Comparison of ENCODE assay signal across 19 cellular contexts in genomic region chr19:704447-704741, GRCh38. TPM values are rescaled to one million over a fixed set of nuclear protein-coding genes. Genes with fewer than 3 reads are reported as not detected.
DNase-seq lines count a peak whose midpoint lies in the region; ATAC-seq, FAIRE-seq and TF ChIP-seq lines count a peak whose summit lies in the region.
"Had no signal": no experiment of that assay in that cellular context is flagged by ENCODE, and none has a peak within 500 bp of the region (broad histone marks: within the 10 kb centered on the region; RNA-seq: fewer than 3 reads in every experiment).

No MANE protein-coding gene starts in this region.

- no peak for ATAC-seq in HepG2
- no peak for ATAC-seq in right lobe of liver
- no peak for ATAC-seq in upper lobe of left lung (ENCODE audit: low FRiP score in 2 of 2)

- H3K4me1 ChIP-seq in HepG2 (ENCODE audit: insufficient read depth, low read length) (peaks cover 41% of the 10 kb centered on the region), right lobe of liver (no peaks in the 10 kb centered on the region), iPS-18a (ENCODE audit: control insufficient read depth, low read depth, low read length) (no peaks in the 10 kb centered on the region), upper lobe of left lung (peaks cover 11 to 40% (median 22%) of the 10 kb centered on the region in 4 donors)

- no peak for FAIRE-seq in HepG2 (lab: Jason Lieb, UNC)
- FAIRE-seq: kidney had no signal

- TF ChIP-seq POLR2A in HepG2 (IDR thresholded peaks at IDR 0.05; ENCODE audit: insufficient read depth in 1 of 2, low read depth in 2 of 2, low read length in 2 of 2) = no peak
- TF ChIP-seq POLR2A in right lobe of liver (IDR thresholded peaks at IDR 0.05) = no peak
- no peak for TF ChIP-seq POLR2A in upper lobe of left lung (IDR thresholded peaks at IDR 0.05)

- TF ChIP-seq CTCF in HepG2 (CRISPR knock-in tag; IDR thresholded peaks at IDR 0.05) = no peak
- TF ChIP-seq CTCF in right lobe of liver (IDR thresholded peaks at IDR 0.05) = no peak
- TF ChIP-seq CTCF in RWPE1 (conservative IDR thresholded peaks at IDR 0.05; ENCODE audit: low read depth) = no peak
- no peak for TF ChIP-seq CTCF in upper lobe of left lung (IDR thresholded peaks at IDR 0.05)
- TF ChIP-seq CTCF in brain microvascular endothelial cell (IDR thresholded peaks at IDR 0.05; ENCODE audit: low read depth, low read length, missing control alignments) = no peak

- H3K4me2 ChIP-seq in HepG2 (ENCODE audit: low read depth, low read length) = peak overlapping the region; percentile 99

- H3K4me3 ChIP-seq in HepG2 (replicated peaks in 1 of 3; ENCODE audit: insufficient read depth in 1 of 3, low read depth in 2 of 3, low read length in 3 of 3) (peak overlapping the region; percentile 51 to 80 (median 54); a peak in 5 of 6 replicates), right lobe of liver (no peak overlapping the region), iPS-18a (ENCODE audit: low read length) (peak overlapping the region; percentile 41), upper lobe of left lung (peak overlapping the region in 3 of 4 donors; percentile 21 to 51 (median 40)), brain microvascular endothelial cell (ENCODE audit: low read depth, low read length) (no peak overlapping the region)

- TSS peak; percentile 80 for BruUV-seq in HepG2 (replicated peaks; lab: Mats Ljungman, UMichigan)

- DNase-seq in HepG2 (ENCODE audit: low spot score) (no peak), right lobe of liver (no peak), RWPE1 (ENCODE audit: low spot score) (no peak), upper lobe of left lung (no peak), brain microvascular endothelial cell (no peak), NCI-H1436 treated with DMSO at 0.1 percent for 48 hours (lab: John Stamatoyannopoulos, UW) (no peak)
- DNase-seq in activated T-cell treated with anti-CD3 and anti-CD28 coated beads, Interleukin-2, amount 50 U/mL, for 1 hour = no peak
- DNase-seq: ACHN, DMS79 treated with DMSO at 0.1 percent for 48 hours, midbrain, NCI-H1092 treated with DMSO at 0.1 percent for 48 hours, NCI-H748 treated with DMSO at 0.1 percent for 48 hours had no signal

- H3K79me2 ChIP-seq in HepG2 (ENCODE audit: insufficient read depth, low read length) = no peaks in the 10 kb centered on the region

- in situ Hi-C loops in HepG2 (cut with HindIII; ENCODE audit: extremely low pct_ligation_motif_present, low pct_unique_long_range_greater_than_20kb) = no loop called here
- in situ Hi-C loops in brain microvascular endothelial cell (cut with HindIII; ENCODE audit: low pct_ligation_motif_present, low sequenced_read_pairs) = no loop called here

- WGBS in HepG2 (ENCODE audit: low lambda C conversion rate) = 9% methylated on average over 14 of the region's 14 CpGs
- WGBS in right lobe of liver (ENCODE audit: insufficient coverage, low coverage, low lambda C conversion rate, missing lambda C conversion rate) = 29% methylated on average over 7 of the region's 14 CpGs
- WGBS in upper lobe of left lung, 2 donors = 22 to 26% methylated on average over 14 of the region's 14 CpGs

- no peaks in the 10 kb centered on the region for H3K36me3 ChIP-seq in HepG2 (replicated peaks in 1 of 2; ENCODE audit: control insufficient read depth in 1 of 2, insufficient read depth in 2 of 2, low read length in 2 of 2)
- no peaks in the 10 kb centered on the region for H3K36me3 ChIP-seq in right lobe of liver
- H3K36me3 ChIP-seq in iPS-18a (ENCODE audit: control insufficient read depth, low read depth, low read length) = no peaks in the 10 kb centered on the region
- no peaks in the 10 kb centered on the region for H3K36me3 ChIP-seq in upper lobe of left lung
- H3K36me3 ChIP-seq in brain microvascular endothelial cell (replicated peaks) = no peaks in the 10 kb centered on the region
- H3K36me3 ChIP-seq: heart left ventricle had no signal

- TF ChIP-seq RAD21 in HepG2 (CRISPR knock-in tag; IDR thresholded peaks at IDR 0.05) = no peak

- CTCF ChIA-PET in HepG2 (lab: Yijun Ruan, JAX; ENCODE audit: low intra/inter-chr PET ratio, low total read pairs) (no interaction called here), RWPE1 (lab: Yijun Ruan, JAX) (interaction anchor here (0.5 kb wide), 1 partner anchor 68 kb away, joined by 3 read pairs; no protein-coding TSS in a partner anchor)

- H3K9ac ChIP-seq in HepG2 (ENCODE audit: insufficient read depth, low read depth, low read length) = peak overlapping the region; percentile 59
- no peak overlapping the region for H3K9ac ChIP-seq in iPS-18a (ENCODE audit: low read length)

- H3K27ac ChIP-seq in HepG2 (ENCODE audit: extremely low read length, insufficient read depth, low read length) (peak overlapping the region; percentile 53), right lobe of liver (no peak overlapping the region), RWPE1 (peak overlapping the region; percentile 22; the same call in 1 of the 2 replicates), iPS-18a (ENCODE audit: low read length) (no peak overlapping the region), upper lobe of left lung (peak overlapping the region in 2 of 4 donors; percentile 23 to 26), brain microvascular endothelial cell (no peak overlapping the region)
- H3K27ac ChIP-seq: heart left ventricle had no signal

- no peaks in the 10 kb centered on the region for H4K20me1 ChIP-seq in HepG2 (ENCODE audit: insufficient read depth, low read length)

- TF ChIP-seq EP300 in HepG2 (IDR thresholded peaks at IDR 0.05; ENCODE audit: low read depth in 2 of 2, low read length in 2 of 2) (no peak), HepG2 (CRISPR knock-in tag; IDR thresholded peaks at IDR 0.05; ENCODE audit: borderline replicate concordance) (no peak), upper lobe of left lung (IDR thresholded peaks at IDR 0.05) (no peak)

- H2AFZ ChIP-seq in HepG2 (ENCODE audit: low read length) = no peak overlapping the region

- intact Hi-C loops in HepG2 (cut with micrococcal nuclease; ENCODE audit: unreplicated experiment) = no loop called here
- intact Hi-C loops in right lobe of liver (cut with DNase I) = no loop called here

- POLR2A ChIA-PET in HepG2 (lab: Yijun Ruan, JAX) = interaction anchor here (0.5 to 3.6 kb wide), 19 partner anchors 9 to 314 kb away, joined by 3 to 56 read pairs (median 7); partner anchors contain the start of genes BSG, CDC34, FSTL3 and PRSS57
- POLR2A ChIA-PET in RWPE1 (lab: Yijun Ruan, JAX; ENCODE audit: low non-redundant PET) = no interaction called here

- H3K27me3 ChIP-seq in HepG2 (ENCODE audit: control insufficient read depth in 1 of 2, insufficient read depth in 2 of 2, low read length in 2 of 2) (no peaks in the 10 kb centered on the region; a peak in 1 of 5 replicates), right lobe of liver (no peaks in the 10 kb centered on the region), iPS-18a (ENCODE audit: control insufficient read depth, insufficient read depth, low read length) (peaks cover 2% of the 10 kb centered on the region), upper lobe of left lung (peaks cover 0 to 12% (median 2%) of the 10 kb centered on the region in 4 donors), brain microvascular endothelial cell (replicated peaks) (peaks cover 3% of the 10 kb centered on the region)

- H3K9me3 ChIP-seq in HepG2 (ENCODE audit: low read length) (no peaks in the 10 kb centered on the region), right lobe of liver (no peaks in the 10 kb centered on the region), iPS-18a (ENCODE audit: control insufficient read depth, low read depth, low read length) (no peaks in the 10 kb centered on the region), upper lobe of left lung (no peaks in the 10 kb centered on the region)

RNA-seq across cellular contexts. Expression of gene PALM, which starts 4.3 kb away (rescaled TPM):
- total RNA-seq in HepG2 (2016; rRNA removed; fragmentation: Illumina TruSeq; extraction: Trizol) = 9.7 and 10.8 TPM in 2 replicates
- 8.3 and 10.1 TPM in 2 replicates for total RNA-seq in HepG2 (2016; cell fraction: cytosol; rRNA removed; fragmentation: Illumina TruSeq; extraction: Trizol; ENCODE audit: low read depth)
- total RNA-seq in HepG2 (2016; cell fraction: insoluble cytoplasmic fraction; rRNA removed; fragmentation: Illumina TruSeq; extraction: Trizol) = 6.4 and 11.8 TPM in 2 replicates
- 16.6 and 19.9 TPM in 2 replicates for total RNA-seq in HepG2 (2016; cell fraction: membrane; rRNA removed; fragmentation: Illumina TruSeq; extraction: Trizol)
- total RNA-seq in HepG2 (2016; cell fraction: nucleus; rRNA removed; fragmentation: Illumina TruSeq; extraction: Trizol) = 6.7 and 6.9 TPM in 2 replicates
- polyA plus RNA-seq in HepG2 (2011; rRNA removed) = 4.0 and 5.4 TPM in 2 replicates
- 3.7 and 4.7 TPM in 2 replicates for polyA plus RNA-seq in HepG2 (2011; cell fraction: cytosol; rRNA removed)
- 6.0 and 7.8 TPM in 2 replicates for polyA plus RNA-seq in HepG2 (2011; cell fraction: nucleus; rRNA removed)
- 12.4 and 19.1 TPM in 2 replicates for polyA plus RNA-seq in HepG2 (2012)
- polyA plus RNA-seq in HepG2 (2016; cell fraction: cytosol; fragmentation: Illumina TruSeq; extraction: Trizol; ENCODE audit: low read depth) = 9.4 and 11.9 TPM in 2 replicates
- polyA plus RNA-seq in HepG2 (2016; cell fraction: insoluble cytoplasmic fraction; fragmentation: Illumina TruSeq; extraction: Trizol; ENCODE audit: low read depth) = 15.1 and 19.3 TPM in 2 replicates
- polyA plus RNA-seq in HepG2 (2016; cell fraction: membrane; fragmentation: Illumina TruSeq; extraction: Trizol; ENCODE audit: low read depth) = 19.1 and 21.1 TPM in 2 replicates
- polyA plus RNA-seq in HepG2 (2016; cell fraction: nucleus; fragmentation: Illumina TruSeq; extraction: Trizol; ENCODE audit: insufficient read depth, low read depth) = 18.9 and 19.6 TPM in 2 replicates
- 1.1 and 5.2 TPM in 2 replicates for polyA minus RNA-seq in HepG2 (2011; rRNA and poly(A)+ RNA removed; ENCODE audit: low replicate concordance)
- 5.4 and 5.6 TPM in 2 replicates for polyA minus RNA-seq in HepG2 (2011; cell fraction: cytosol; rRNA and poly(A)+ RNA removed)
- 2.2 TPM in 2 replicates for polyA minus RNA-seq in HepG2 (2011; cell fraction: nucleus; rRNA and poly(A)+ RNA removed)
- total RNA-seq in right lobe of liver = 10 to 100 TPM in 2 of 6 experiments, 1 to 10 TPM in 4; 4.6 to 12.7 (median 7.1) TPM
- total RNA-seq in upper lobe of left lung = 10 to 100 TPM; 12.5 to 65.6 (median 37.4) TPM
- total RNA-seq: activated T-helper 2 cell treated with anti-CD3 and anti-CD28 coated beads, Interferon-gamma antibody, Interleukin-2, Interleukin-4, amounts not matched to agents 10 μg/mL and 5 μg/mL and 100 μg/mL, durations not matched to agents 14 hours and 24 hours and 36 hours; CD4-positive, alpha-beta memory T cell; T-helper 2 cell treated with Interferon-gamma antibody and Interleukin-4, amounts not matched to agents 100 ng/mL and 5 ng/mL, for 36 hours had no signal
- polyA plus RNA-seq: CD4-positive, alpha-beta memory T cell had no signal

RNA-seq across cellular contexts. Expression of gene PRSS57, which starts 9.1 kb away (rescaled TPM):
- total RNA-seq in HepG2 (2016; rRNA removed; fragmentation: Illumina TruSeq; extraction: Trizol) = not detected in 2 replicates
- total RNA-seq in HepG2 (2016; cell fraction: cytosol; rRNA removed; fragmentation: Illumina TruSeq; extraction: Trizol; ENCODE audit: low read depth) = not detected in 2 replicates
- total RNA-seq in HepG2 (2016; cell fraction: insoluble cytoplasmic fraction; rRNA removed; fragmentation: Illumina TruSeq; extraction: Trizol) = not detected in 2 replicates
- not detected in 2 replicates for total RNA-seq in HepG2 (2016; cell fraction: membrane; rRNA removed; fragmentation: Illumina TruSeq; extraction: Trizol)
- not detected in 2 replicates for total RNA-seq in HepG2 (2016; cell fraction: nucleus; rRNA removed; fragmentation: Illumina TruSeq; extraction: Trizol)
- polyA plus RNA-seq in HepG2 (2011; rRNA removed) = 0.12 and 0.20 TPM in 2 replicates
- 0.10 and 0.20 TPM in 2 replicates for polyA plus RNA-seq in HepG2 (2011; cell fraction: cytosol; rRNA removed)
- not detected in 2 replicates for polyA plus RNA-seq in HepG2 (2011; cell fraction: nucleus; rRNA removed)
- polyA plus RNA-seq in HepG2 (2012) = 0.13 and 0.16 TPM in 2 replicates
- not detected in 2 replicates for polyA plus RNA-seq in HepG2 (2016; cell fraction: cytosol; fragmentation: Illumina TruSeq; extraction: Trizol; ENCODE audit: low read depth)
- polyA plus RNA-seq in HepG2 (2016; cell fraction: insoluble cytoplasmic fraction; fragmentation: Illumina TruSeq; extraction: Trizol; ENCODE audit: low read depth) = not detected in 2 replicates
- polyA plus RNA-seq in HepG2 (2016; cell fraction: membrane; fragmentation: Illumina TruSeq; extraction: Trizol; ENCODE audit: low read depth) = not detected in 2 replicates
- polyA plus RNA-seq in HepG2 (2016; cell fraction: nucleus; fragmentation: Illumina TruSeq; extraction: Trizol; ENCODE audit: insufficient read depth, low read depth) = not detected in 2 replicates
- not detected in 2 replicates for polyA minus RNA-seq in HepG2 (2011; rRNA and poly(A)+ RNA removed; ENCODE audit: low replicate concordance)
- not detected in 2 replicates for polyA minus RNA-seq in HepG2 (2011; cell fraction: cytosol; rRNA and poly(A)+ RNA removed)
- not detected in 2 replicates for polyA minus RNA-seq in HepG2 (2011; cell fraction: nucleus; rRNA and poly(A)+ RNA removed)
- total RNA-seq in right lobe of liver = under 1 TPM in 1 of 6 experiments, not detected in 5; 0.20 TPM
- under 1 TPM in 2 of 6 donors, not detected in 4; 0.37 to 0.46 TPM for total RNA-seq in upper lobe of left lung
- total RNA-seq: activated T-helper 2 cell treated with anti-CD3 and anti-CD28 coated beads, Interferon-gamma antibody, Interleukin-2, Interleukin-4, amounts not matched to agents 10 μg/mL and 5 μg/mL and 100 μg/mL, durations not matched to agents 14 hours and 24 hours and 36 hours; CD4-positive, alpha-beta memory T cell; heart left ventricle; kidney; SK-MEL-5; T-helper 2 cell treated with Interferon-gamma antibody and Interleukin-4, amounts not matched to agents 100 ng/mL and 5 ng/mL, for 36 hours had no signal
- polyA plus RNA-seq: CD4-positive, alpha-beta memory T cell; heart left ventricle had no signal

RNA-seq across cellular contexts. Expression of gene FSTL3, which starts 28.2 kb away (rescaled TPM):
- total RNA-seq in HepG2 (2016; rRNA removed; fragmentation: Illumina TruSeq; extraction: Trizol) (5.8 and 13.5 TPM in 2 replicates), right lobe of liver (10 to 100 TPM in 3 of 6 experiments, 1 to 10 TPM in 3; 4.2 to 18.7 (median 10.4) TPM), upper lobe of left lung (100 to 1,000 TPM; 109 to 335 (median 197) TPM)
- 3.3 and 3.8 TPM in 2 replicates for total RNA-seq in HepG2 (2016; cell fraction: cytosol; rRNA removed; fragmentation: Illumina TruSeq; extraction: Trizol; ENCODE audit: low read depth)
- total RNA-seq in HepG2 (2016; cell fraction: insoluble cytoplasmic fraction; rRNA removed; fragmentation: Illumina TruSeq; extraction: Trizol) = 4.6 and 14.2 TPM in 2 replicates
- 7.0 and 8.2 TPM in 2 replicates for total RNA-seq in HepG2 (2016; cell fraction: membrane; rRNA removed; fragmentation: Illumina TruSeq; extraction: Trizol)
- total RNA-seq in HepG2 (2016; cell fraction: nucleus; rRNA removed; fragmentation: Illumina TruSeq; extraction: Trizol) = 11.9 and 15.2 TPM in 2 replicates
- 15.6 and 30.9 TPM in 2 replicates for polyA plus RNA-seq in HepG2 (2011; rRNA removed)
- 24.5 and 32.7 TPM in 2 replicates for polyA plus RNA-seq in HepG2 (2011; cell fraction: cytosol; rRNA removed)
- polyA plus RNA-seq in HepG2 (2011; cell fraction: nucleus; rRNA removed) = 151 and 166 TPM in 2 replicates
- polyA plus RNA-seq in HepG2 (2012) = 19.0 and 28.0 TPM in 2 replicates
- 3.1 and 4.0 TPM in 2 replicates for polyA plus RNA-seq in HepG2 (2016; cell fraction: cytosol; fragmentation: Illumina TruSeq; extraction: Trizol; ENCODE audit: low read depth)
- 6.4 and 7.0 TPM in 2 replicates for polyA plus RNA-seq in HepG2 (2016; cell fraction: insoluble cytoplasmic fraction; fragmentation: Illumina TruSeq; extraction: Trizol; ENCODE audit: low read depth)
- polyA plus RNA-seq in HepG2 (2016; cell fraction: membrane; fragmentation: Illumina TruSeq; extraction: Trizol; ENCODE audit: low read depth) = 5.8 and 6.2 TPM in 2 replicates
- polyA plus RNA-seq in HepG2 (2016; cell fraction: nucleus; fragmentation: Illumina TruSeq; extraction: Trizol; ENCODE audit: insufficient read depth, low read depth) = 30.9 and 40.0 TPM in 2 replicates
- 28.2 and 70.2 TPM in 2 replicates for polyA minus RNA-seq in HepG2 (2011; rRNA and poly(A)+ RNA removed; ENCODE audit: low replicate concordance)
- polyA minus RNA-seq in HepG2 (2011; cell fraction: cytosol; rRNA and poly(A)+ RNA removed) = 10.6 and 21.0 TPM in 2 replicates
- polyA minus RNA-seq in HepG2 (2011; cell fraction: nucleus; rRNA and poly(A)+ RNA removed) = 6.8 and 7.9 TPM in 2 replicates

RNA-seq across cellular contexts. Expression of gene RNF126, which starts 41.4 kb away (rescaled TPM):
- total RNA-seq in HepG2 (2016; rRNA removed; fragmentation: Illumina TruSeq; extraction: Trizol) (18.5 and 34.0 TPM in 2 replicates), right lobe of liver (10 to 100 TPM; 18.3 to 85.0 (median 28.8) TPM), upper lobe of left lung (100 to 1,000 TPM in 1 of 6 donors, 10 to 100 TPM in 5; 36.7 to 106 (median 66.3) TPM)
- 60.7 and 62.9 TPM in 2 replicates for total RNA-seq in HepG2 (2016; cell fraction: cytosol; rRNA removed; fragmentation: Illumina TruSeq; extraction: Trizol; ENCODE audit: low read depth)
- 14.0 and 32.5 TPM in 2 replicates for total RNA-seq in HepG2 (2016; cell fraction: insoluble cytoplasmic fraction; rRNA removed; fragmentation: Illumina TruSeq; extraction: Trizol)
- total RNA-seq in HepG2 (2016; cell fraction: membrane; rRNA removed; fragmentation: Illumina TruSeq; extraction: Trizol) = 51.8 and 70.5 TPM in 2 replicates
- total RNA-seq in HepG2 (2016; cell fraction: nucleus; rRNA removed; fragmentation: Illumina TruSeq; extraction: Trizol) = 20.4 and 26.7 TPM in 2 replicates
- 23.2 and 24.6 TPM in 2 replicates for polyA plus RNA-seq in HepG2 (2011; rRNA removed)
- 21.4 and 33.6 TPM in 2 replicates for polyA plus RNA-seq in HepG2 (2011; cell fraction: cytosol; rRNA removed)
- polyA plus RNA-seq in HepG2 (2011; cell fraction: nucleus; rRNA removed) = 96.9 and 98.7 TPM in 2 replicates
- 47.4 and 51.2 TPM in 2 replicates for polyA plus RNA-seq in HepG2 (2012)
- polyA plus RNA-seq in HepG2 (2016; cell fraction: cytosol; fragmentation: Illumina TruSeq; extraction: Trizol; ENCODE audit: low read depth) = 83.7 and 90.8 TPM in 2 replicates
- polyA plus RNA-seq in HepG2 (2016; cell fraction: insoluble cytoplasmic fraction; fragmentation: Illumina TruSeq; extraction: Trizol; ENCODE audit: low read depth) = 29.9 and 39.9 TPM in 2 replicates
- polyA plus RNA-seq in HepG2 (2016; cell fraction: membrane; fragmentation: Illumina TruSeq; extraction: Trizol; ENCODE audit: low read depth) = 79.7 and 88.6 TPM in 2 replicates
- 75.9 and 77.0 TPM in 2 replicates for polyA plus RNA-seq in HepG2 (2016; cell fraction: nucleus; fragmentation: Illumina TruSeq; extraction: Trizol; ENCODE audit: insufficient read depth, low read depth)
- polyA minus RNA-seq in HepG2 (2011; rRNA and poly(A)+ RNA removed; ENCODE audit: low replicate concordance) = 10.7 and 26.6 TPM in 2 replicates
- polyA minus RNA-seq in HepG2 (2011; cell fraction: cytosol; rRNA and poly(A)+ RNA removed) = 18.3 and 21.9 TPM in 2 replicates
- 28.0 and 36.3 TPM in 2 replicates for polyA minus RNA-seq in HepG2 (2011; cell fraction: nucleus; rRNA and poly(A)+ RNA removed)

RNA-seq across cellular contexts. Expression of gene MISP, which starts 46.5 kb away (rescaled TPM):
- total RNA-seq in HepG2 (2016; rRNA removed; fragmentation: Illumina TruSeq; extraction: Trizol) (1.1 and 1.3 TPM in 2 replicates), right lobe of liver (under 1 TPM in 1 of 6 experiments, not detected in 5; 0.09 TPM), upper lobe of left lung (10 to 100 TPM; 22.5 to 51.5 (median 37.5) TPM)
- total RNA-seq in HepG2 (2016; cell fraction: cytosol; rRNA removed; fragmentation: Illumina TruSeq; extraction: Trizol; ENCODE audit: low read depth) = 0.30 and 0.35 TPM in 2 replicates
- total RNA-seq in HepG2 (2016; cell fraction: insoluble cytoplasmic fraction; rRNA removed; fragmentation: Illumina TruSeq; extraction: Trizol) = 0.77 and 1.3 TPM in 2 replicates
- total RNA-seq in HepG2 (2016; cell fraction: membrane; rRNA removed; fragmentation: Illumina TruSeq; extraction: Trizol) = 0.77 and 0.96 TPM in 2 replicates
- total RNA-seq in HepG2 (2016; cell fraction: nucleus; rRNA removed; fragmentation: Illumina TruSeq; extraction: Trizol) = 0.78 and 0.99 TPM in 2 replicates
- 0.67 and 0.71 TPM in 2 replicates for polyA plus RNA-seq in HepG2 (2011; rRNA removed)
- polyA plus RNA-seq in HepG2 (2011; cell fraction: cytosol; rRNA removed) = 0.53 and 0.71 TPM in 2 replicates
- 0.81 and 0.85 TPM in 2 replicates for polyA plus RNA-seq in HepG2 (2011; cell fraction: nucleus; rRNA removed)
- 2.1 and 3.1 TPM in 2 replicates for polyA plus RNA-seq in HepG2 (2012)
- polyA plus RNA-seq in HepG2 (2016; cell fraction: cytosol; fragmentation: Illumina TruSeq; extraction: Trizol; ENCODE audit: low read depth) = 0.23 and 0.32 TPM in 2 replicates
- polyA plus RNA-seq in HepG2 (2016; cell fraction: insoluble cytoplasmic fraction; fragmentation: Illumina TruSeq; extraction: Trizol; ENCODE audit: low read depth) = 1.2 and 1.5 TPM in 2 replicates
- 0.40 and 0.79 TPM in 2 replicates for polyA plus RNA-seq in HepG2 (2016; cell fraction: membrane; fragmentation: Illumina TruSeq; extraction: Trizol; ENCODE audit: low read depth)
- 1.2 and 1.6 TPM in 2 replicates for polyA plus RNA-seq in HepG2 (2016; cell fraction: nucleus; fragmentation: Illumina TruSeq; extraction: Trizol; ENCODE audit: insufficient read depth, low read depth)
- 1.2 and 37.0 TPM in 2 replicates for polyA minus RNA-seq in HepG2 (2011; rRNA and poly(A)+ RNA removed; ENCODE audit: low replicate concordance)
- 0.62 and 0.99 TPM in 2 replicates for polyA minus RNA-seq in HepG2 (2011; cell fraction: cytosol; rRNA and poly(A)+ RNA removed)
- polyA minus RNA-seq in HepG2 (2011; cell fraction: nucleus; rRNA and poly(A)+ RNA removed) = 0.37 and 0.39 TPM in 2 replicates
- total RNA-seq: activated T-helper 2 cell treated with anti-CD3 and anti-CD28 coated beads, Interferon-gamma antibody, Interleukin-2, Interleukin-4, amounts not matched to agents 10 μg/mL and 5 μg/mL and 100 μg/mL, durations not matched to agents 14 hours and 24 hours and 36 hours; CD4-positive, alpha-beta memory T cell; SK-MEL-5; T-helper 2 cell treated with Interferon-gamma antibody and Interleukin-4, amounts not matched to agents 100 ng/mL and 5 ng/mL, for 36 hours had no signal
- polyA plus RNA-seq: CD4-positive, alpha-beta memory T cell had no signal

Comparison
In these comparisons a context has a peak if more than half of its experiments do, and no peak if none do; other contexts are left out.
1. H3K27ac ChIP-seq: peak in HepG2 (single experiment) and RWPE1 (single experiment); none in right lobe of liver (0 of 3), iPS-18a (single experiment) and brain microvascular endothelial cell (single experiment).
2. H3K4me3 ChIP-seq: peak in HepG2 (3 of 3), iPS-18a (single experiment) and upper lobe of left lung (3 of 4); none in right lobe of liver (0 of 3) and brain microvascular endothelial cell (single experiment).
3. RNA of gene FSTL3, which starts 28.2 kb away (total RNA-seq): 109 to 335 TPM in upper lobe of left lung; 4.2 to 18.7 TPM in right lobe of liver and 3.3 to 15.2 TPM in HepG2; every median in the first group is over 4 times any median in the second.